ENCODE assay signal across 14 cellular contexts in the genomic region with DNA sequence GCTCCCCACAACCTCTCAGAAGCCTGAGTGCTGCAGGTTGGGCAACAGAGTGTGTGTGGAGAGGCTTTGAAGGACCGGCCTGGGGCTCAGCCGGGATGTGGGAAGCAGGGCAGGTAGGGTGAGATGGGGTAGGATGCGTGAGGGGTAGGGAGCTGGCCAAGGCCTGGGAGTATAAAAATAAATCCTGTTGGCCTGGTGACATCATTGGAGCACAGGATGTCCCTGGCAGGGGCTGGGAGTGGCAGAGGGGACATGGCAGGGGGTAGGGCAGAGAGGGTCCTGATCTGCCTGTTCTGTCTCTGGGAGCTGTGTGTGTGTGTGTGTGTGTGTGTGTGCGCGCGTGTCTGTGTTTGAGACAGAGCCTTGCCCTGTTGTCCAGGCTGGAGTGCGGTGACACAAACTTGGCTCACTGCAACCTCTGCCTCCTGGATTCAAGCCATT. TPM values are rescaled to one million over a fixed set of nuclear protein-coding genes. Genes with fewer than 3 reads are reported as not detected.
DNase-seq lines count a peak whose midpoint lies in the region; ATAC-seq and TF ChIP-seq lines count a peak whose summit lies in the region.
"Had no signal": no experiment of that assay in that cellular context is flagged by ENCODE, and none has a peak within 500 bp of the region (broad histone marks: within the 10 kb centered on the region; RNA-seq: fewer than 3 reads in every experiment).

No MANE protein-coding gene starts in this region.

- H3K36me3 Mint-ChIP-seq in T-helper 1 cell treated with Interleukin-12 subunit alpha and Interleukin-12 subunit beta and Interleukin-4 antibody, amounts not matched to agents 30 μg/mL and 1 μg/mL, for 36 hours (ENCODE audit: low read depth), result peaks cover 5% of the 10 kb centered on the region

- H3K79me1 ChIP-seq in mesenchymal stem cell (replicated peaks; ENCODE audit: low read length, poor library complexity, severe bottlenecking), result peaks cover 11% of the 10 kb centered on the region

- H3K27ac ChIP-seq in mesenchymal stem cell (ENCODE audit: low read length, poor library complexity, severe bottlenecking) (no peak overlapping the region), tibial artery (peak overlapping the region; percentile 99 to 100)
- H3K27ac ChIP-seq: HL-60 had no signal

- no peak overlapping the region for H3K4me2 ChIP-seq in mesenchymal stem cell (ENCODE audit: low read length, poor library complexity, severe bottlenecking)
- H3K4me2 ChIP-seq: SK-N-SH had no signal

- H2AK5ac ChIP-seq in mesenchymal stem cell (ENCODE audit: low read length, severe bottlenecking), result no peak overlapping the region

- H2BK120ac ChIP-seq in mesenchymal stem cell (ENCODE audit: low read depth, low read length), result no peak overlapping the region

- H3K27ac Mint-ChIP-seq in T-helper 1 cell treated with Interleukin-12 subunit alpha and Interleukin-12 subunit beta and Interleukin-4 antibody, amounts not matched to agents 30 μg/mL and 1 μg/mL, for 36 hours, result peak overlapping the region; percentile 36

- no peak for TF ChIP-seq CTCF in tibial artery (IDR thresholded peaks at IDR 0.05)

- 94% methylated on average over 4 of the region's 7 CpGs for WGBS in mesenchymal stem cell

- intact Hi-C loops in tibial artery (cut with DNase I; ENCODE audit: low total_unique reads), result no loop called here

- peak overlapping the region; percentile 9 for H4K8ac ChIP-seq in mesenchymal stem cell (ENCODE audit: low read length)

- ATAC-seq in HG03457 (IDR thresholded peaks at IDR 0.05; ENCODE audit: unreplicated experiment), result no peak

- H3K23ac ChIP-seq in mesenchymal stem cell (ENCODE audit: low read length in 2 of 2), result peak overlapping the region in 1 of 2 experiments; percentile 68

- no peak overlapping the region for H4K91ac ChIP-seq in mesenchymal stem cell (ENCODE audit: low read length)

- H3K27me3 Mint-ChIP-seq in T-helper 1 cell treated with Interleukin-12 subunit alpha and Interleukin-12 subunit beta and Interleukin-4 antibody, amounts not matched to agents 30 μg/mL and 1 μg/mL, for 36 hours (ENCODE audit: low read depth), result no peaks in the 10 kb centered on the region

- no peak overlapping the region for H2BK15ac ChIP-seq in mesenchymal stem cell (ENCODE audit: low read depth, poor library complexity, severe bottlenecking)

- H3K9me3 Mint-ChIP-seq in T-helper 1 cell treated with Interleukin-12 subunit alpha and Interleukin-12 subunit beta and Interleukin-4 antibody, amounts not matched to agents 30 μg/mL and 1 μg/mL, for 36 hours, result no peaks in the 10 kb centered on the region

- no peak overlapping the region for H3K4me3 Mint-ChIP-seq in T-helper 1 cell treated with Interleukin-12 subunit alpha and Interleukin-12 subunit beta and Interleukin-4 antibody, amounts not matched to agents 30 μg/mL and 1 μg/mL, for 36 hours

- H2BK5ac ChIP-seq in mesenchymal stem cell (ENCODE audit: low read depth, low read length, poor library complexity, severe bottlenecking), result no peak overlapping the region

- no peaks in the 10 kb centered on the region for H3K36me3 ChIP-seq in mesenchymal stem cell (ENCODE audit: control insufficient read depth in 1 of 2, insufficient read depth in 2 of 2, low read depth in 1 of 2, low read length in 2 of 2)
- H3K36me3 ChIP-seq in tibial artery, result no peaks in the 10 kb centered on the region

- H3K4me3 ChIP-seq in mesenchymal stem cell (ENCODE audit: insufficient read depth in 1 of 2, low read depth in 1 of 2, low read length in 2 of 2) (no peak overlapping the region), tibial artery (no peak overlapping the region)

- H3K18ac ChIP-seq in mesenchymal stem cell (ENCODE audit: low read depth in 1 of 2, low read length in 2 of 2), result no peak overlapping the region

- H3K9ac ChIP-seq in mesenchymal stem cell (ENCODE audit: low read length), result no peak overlapping the region
- H3K9ac ChIP-seq: parathyroid adenoma, SK-N-SH had no signal

- H3K27me3 ChIP-seq in mesenchymal stem cell (ENCODE audit: control insufficient read depth in 1 of 2, insufficient read depth in 1 of 2, low read length in 2 of 2) (no peaks in the 10 kb centered on the region), tibial artery (no peaks in the 10 kb centered on the region)

- H3K4me1 ChIP-seq in mesenchymal stem cell (ENCODE audit: control insufficient read depth, insufficient read depth, low read depth, low read length) (peaks cover 23% of the 10 kb centered on the region), tibial artery (peaks cover 13 to 64% (median 51%) of the 10 kb centered on the region in 4 donors)

- H3K9me3 ChIP-seq in mesenchymal stem cell (ENCODE audit: control insufficient read depth, low read length) (no peaks in the 10 kb centered on the region), tibial artery (no peaks in the 10 kb centered on the region)
- H3K9me3 ChIP-seq: SK-N-SH had no signal

- peaks cover 19% of the 10 kb centered on the region for H3K4me1 Mint-ChIP-seq in T-helper 1 cell treated with Interleukin-12 subunit alpha and Interleukin-12 subunit beta and Interleukin-4 antibody, amounts not matched to agents 30 μg/mL and 1 μg/mL, for 36 hours (ENCODE audit: low read depth)

- H3K4ac ChIP-seq in mesenchymal stem cell (ENCODE audit: low read depth in 1 of 2, low read length in 2 of 2), result no peak overlapping the region

- no peak for DNase-seq in T-helper 1 cell
- DNase-seq in cerebellar nuclear complex (lab: John Stamatoyannopoulos, UW), result peak; percentile 93 to 96
- DNase-seq in mesenchymal stem cell, result no peak
- peak; percentile 68 to 94 for DNase-seq in tibial artery
- DNase-seq in AML-193 (lab: John Stamatoyannopoulos, UW), result no peak
- DNase-seq in stimulated activated naive CD4-positive, alpha-beta T cell treated with Interleukin-2 at 50 U/mL for 16 hours (lab: John Stamatoyannopoulos, UW), result no peak
- DNase-seq: 8988T, MV-4-11, NCI-H69, SK-N-SH had no signal

- no peak overlapping the region for H3K14ac ChIP-seq in mesenchymal stem cell (ENCODE audit: low read length in 2 of 2)

- H2AFZ ChIP-seq in mesenchymal stem cell (ENCODE audit: low read depth, low read length), result no peak overlapping the region
- H2AFZ ChIP-seq: parathyroid adenoma had no signal

- no peak overlapping the region for H2BK12ac ChIP-seq in mesenchymal stem cell (ENCODE audit: low read length in 2 of 2)

RNA-seq across cellular contexts. Expression of gene TEF, which starts 28.6 kb away (rescaled TPM):
- 2.1 TPM for polyA plus RNA-seq in mesenchymal stem cell (2013, experiment 1 of 2)
- polyA plus RNA-seq in mesenchymal stem cell (2013, experiment 2 of 2), result 2.5 TPM

RNA-seq across cellular contexts. Expression of gene TOB2, which starts 36.3 kb away (rescaled TPM):
- 42.5 TPM for polyA plus RNA-seq in mesenchymal stem cell (2013, experiment 1 of 2)
- polyA plus RNA-seq in mesenchymal stem cell (2013, experiment 2 of 2), result 43.0 TPM

RNA-seq across cellular contexts. Expression of gene PHF5A, which starts 58.2 kb away (rescaled TPM):
- polyA plus RNA-seq in mesenchymal stem cell (2013, experiment 1 of 2), result 26.6 TPM
- polyA plus RNA-seq in mesenchymal stem cell (2013, experiment 2 of 2), result 26.3 TPM

RNA-seq across cellular contexts. Expression of gene ACO2, which starts 58.6 kb away (rescaled TPM):
- 46.6 TPM for polyA plus RNA-seq in mesenchymal stem cell (2013, experiment 1 of 2)
- 46.8 TPM for polyA plus RNA-seq in mesenchymal stem cell (2013, experiment 2 of 2)

Comparison
In these comparisons a context has a peak if more than half of its experiments do, and no peak if none do; other contexts are left out.
1. DNase-seq: peak in cerebellar nuclear complex (2 of 2) and tibial artery (2 of 2); none in T-helper 1 cell (0 of 5), mesenchymal stem cell (single experiment), AML-193 (0 of 2) and stimulated activated naive CD4-positive, alpha-beta T cell treated with Interleukin-2 at 50 U/mL for 16 hours (single experiment).